ENCODE assay signal across 14 cellular contexts in the genomic region with DNA sequence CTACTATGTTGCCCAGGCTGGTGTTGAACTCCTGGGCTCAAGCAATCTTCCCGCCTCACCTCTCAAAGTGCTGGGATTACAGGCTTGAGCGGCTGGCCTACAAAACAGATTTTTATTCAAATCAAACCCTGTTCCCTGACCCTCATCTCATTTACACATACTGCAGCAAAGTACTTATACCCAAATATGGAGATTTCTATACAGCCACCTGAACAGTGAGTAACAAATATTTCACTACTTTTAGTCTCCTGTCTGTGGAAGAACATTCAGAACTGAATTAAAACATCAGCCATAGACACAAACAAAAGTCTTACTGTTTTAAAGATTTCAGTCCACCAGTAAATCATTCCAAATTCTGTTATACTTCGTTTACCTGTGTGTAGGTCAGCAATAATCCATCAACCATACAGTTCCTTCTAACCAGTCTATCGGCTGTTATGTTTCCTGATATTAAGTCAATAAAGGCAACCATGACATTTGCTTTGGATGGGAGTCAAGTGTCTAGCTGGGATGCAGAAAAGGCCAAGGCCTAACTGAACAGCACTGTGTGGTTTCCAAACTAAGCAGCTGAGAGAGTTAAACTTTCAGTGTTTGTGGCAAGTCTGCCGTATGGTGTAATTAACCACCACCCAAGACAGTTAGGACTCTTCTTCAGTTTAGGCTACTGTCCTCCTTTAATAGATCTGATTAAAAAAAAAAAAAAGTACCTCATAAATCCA. TPM values are rescaled to one million over a fixed set of nuclear protein-coding genes. Genes with fewer than 3 reads are reported as not detected.
A peak's percentile ranks its signal among the peaks of the same experiment; 100 is the strongest.
DNase-seq lines count a peak whose midpoint lies in the region; ATAC-seq, FAIRE-seq and TF ChIP-seq lines count a peak whose summit lies in the region.
"Had no signal": no experiment of that assay in that cellular context is flagged by ENCODE, and none has a peak within 500 bp of the region (broad histone marks: within the 10 kb centered on the region; RNA-seq: fewer than 3 reads in every experiment).

No MANE protein-coding gene starts in this region.

- intact Hi-C loops in activated CD8-positive, alpha-beta T cell treated with anti-CD3 and anti-CD28 coated beads for 36 hours (cut with micrococcal nuclease), result no loop called here

- DNase-seq in NCI-H1092 treated with DMSO at 0.1 percent for 48 hours (lab: John Stamatoyannopoulos, UW) (peak; percentile 26), NCI-H1092 (lab: John Stamatoyannopoulos, UW) (no peak), NB4 (ENCODE audit: low read depth) (peak; percentile 57), HK-2 (ENCODE audit: unreplicated experiment) (no peak), medulla oblongata (ENCODE audit: extremely low spot score) (no peak), GM12891 (ENCODE audit: insufficient read length, low spot score) (no peak)
- no peak for DNase-seq in activated CD8-positive, alpha-beta T cell treated with anti-CD3 and anti-CD28 coated beads for 36 hours
- no peak for DNase-seq in natural killer cell treated with Interleukin-12 subunit alpha and Interleukin-12 subunit beta and Interleukin-15 and Interleukin-18, amount 100 ng/mL, for 72 hours (ENCODE audit: low spot score)
- DNase-seq: 8988T, dorsolateral prefrontal cortex, hypothalamus, naive B cell, NCI-H446 treated with DMSO at 0.1 percent for 48 hours had no signal

- POLR2A ChIA-PET in activated CD8-positive, alpha-beta T cell treated with anti-CD3 and anti-CD28 coated beads for 36 hours (lab: Charles Lee), result interaction anchor here (0.8 to 1.6 kb wide), 3 partner anchors 8 to 274 kb away, joined by 3 to 7 read pairs (median 4); no protein-coding TSS in a partner anchor

- H3K27me3 Mint-ChIP-seq in activated CD8-positive, alpha-beta T cell treated with anti-CD3 and anti-CD28 coated beads for 36 hours, result no peaks in the 10 kb centered on the region
- H3K27me3 Mint-ChIP-seq in natural killer cell treated with Interleukin-12 subunit alpha and Interleukin-12 subunit beta and Interleukin-15 and Interleukin-18, amount 100 ng/mL, for 72 hours, result no peaks in the 10 kb centered on the region
- H3K27me3 Mint-ChIP-seq: naive B cell had no signal

- peak overlapping the region; percentile 83 for H3K27ac Mint-ChIP-seq in activated CD8-positive, alpha-beta T cell treated with anti-CD3 and anti-CD28 coated beads for 36 hours
- peak overlapping the region; percentile 34 to 56 for H3K27ac Mint-ChIP-seq in natural killer cell treated with Interleukin-12 subunit alpha and Interleukin-12 subunit beta and Interleukin-15 and Interleukin-18, amount 100 ng/mL, for 72 hours

- no peak for TF ChIP-seq POLR2A in NB4 (IDR thresholded peaks at IDR 0.05; ENCODE audit: extremely low read depth, insufficient read length)
- TF ChIP-seq POLR2A in GM12891 (IDR thresholded peaks at IDR 0.05; ENCODE audit: low read depth, low read length), result no peak

- no peak overlapping the region for H3K4me3 Mint-ChIP-seq in activated CD8-positive, alpha-beta T cell treated with anti-CD3 and anti-CD28 coated beads for 36 hours
- H3K4me3 Mint-ChIP-seq in natural killer cell treated with Interleukin-12 subunit alpha and Interleukin-12 subunit beta and Interleukin-15 and Interleukin-18, amount 100 ng/mL, for 72 hours, result no peak overlapping the region
- H3K4me3 Mint-ChIP-seq: naive B cell had no signal

- ATAC-seq in activated CD8-positive, alpha-beta T cell treated with anti-CD3 and anti-CD28 coated beads for 36 hours, result peak; percentile 35
- ATAC-seq in natural killer cell treated with Interleukin-12 subunit alpha and Interleukin-12 subunit beta and Interleukin-15 and Interleukin-18, amount 100 ng/mL, for 72 hours, result no peak

- no peaks in the 10 kb centered on the region for H3K9me3 Mint-ChIP-seq in activated CD8-positive, alpha-beta T cell treated with anti-CD3 and anti-CD28 coated beads for 36 hours
- no peaks in the 10 kb centered on the region for H3K9me3 Mint-ChIP-seq in natural killer cell treated with Interleukin-12 subunit alpha and Interleukin-12 subunit beta and Interleukin-15 and Interleukin-18, amount 100 ng/mL, for 72 hours
- H3K9me3 Mint-ChIP-seq: naive B cell had no signal

- H3K4me3 ChIP-seq in NB4 (ENCODE audit: low read depth, low read length), result no peak overlapping the region
- H3K4me3 ChIP-seq: dorsolateral prefrontal cortex, thoracic aorta had no signal

- FAIRE-seq in GM12891 (lab: Jason Lieb, UNC), result no peak

- CTCF ChIA-PET in activated CD8-positive, alpha-beta T cell treated with anti-CD3 and anti-CD28 coated beads for 36 hours (lab: Charles Lee), result no interaction called here

- no peak for TF ChIP-seq CTCF in NB4 (IDR thresholded peaks at IDR 0.05; ENCODE audit: low read depth, low read length)
- TF ChIP-seq CTCF in activated CD8-positive, alpha-beta T cell treated with anti-CD3 and anti-CD28 coated beads for 36 hours (IDR thresholded peaks at IDR 0.05), result no peak

- H3K36me3 Mint-ChIP-seq in activated CD8-positive, alpha-beta T cell treated with anti-CD3 and anti-CD28 coated beads for 36 hours (ENCODE audit: low read depth), result peaks cover 3% of the 10 kb centered on the region
- no peaks in the 10 kb centered on the region for H3K36me3 Mint-ChIP-seq in natural killer cell treated with Interleukin-12 subunit alpha and Interleukin-12 subunit beta and Interleukin-15 and Interleukin-18, amount 100 ng/mL, for 72 hours
- H3K36me3 Mint-ChIP-seq: naive B cell had no signal

- peaks cover 53% of the 10 kb centered on the region for H3K4me1 Mint-ChIP-seq in activated CD8-positive, alpha-beta T cell treated with anti-CD3 and anti-CD28 coated beads for 36 hours (ENCODE audit: low read depth)
- peaks cover 35 to 38% of the 10 kb centered on the region in 2 donors for H3K4me1 Mint-ChIP-seq in natural killer cell treated with Interleukin-12 subunit alpha and Interleukin-12 subunit beta and Interleukin-15 and Interleukin-18, amount 100 ng/mL, for 72 hours (ENCODE audit: low read depth in 2 of 2)

TF ChIP-seq in GM12891, 5 proteins besides CTCF, POLR2A, EP300 and RAD21:
- no peak for TF ChIP-seq POLR2AphosphoS5 (IDR thresholded peaks at IDR 0.05; ENCODE audit: low read depth, low read length)
- no peak for TF ChIP-seq POU2F2 (IDR thresholded peaks at IDR 0.05; ENCODE audit: low read depth, low read length)
- no peak for TF ChIP-seq TAF1 (IDR thresholded peaks at IDR 0.05; ENCODE audit: low read depth, low read length)
- TF ChIP-seq PAX5 (IDR thresholded peaks at IDR 0.05; ENCODE audit: insufficient read depth, low read length, severe bottlenecking), result no peak
- no peak for TF ChIP-seq SPI1 (IDR thresholded peaks at IDR 0.05; ENCODE audit: low read depth, low read length)

RNA-seq across cellular contexts. Expression of gene ERN1, which starts 22.3 kb away (rescaled TPM):
- 10 to 100 TPM; 19.2 to 23.6 TPM for total RNA-seq in activated CD8-positive, alpha-beta T cell treated with anti-CD3 and anti-CD28 coated beads for 36 hours
- 100 to 1,000 TPM; 131 TPM for total RNA-seq in natural killer cell treated with Interleukin-12 subunit alpha and Interleukin-12 subunit beta and Interleukin-15 and Interleukin-18, amount 100 ng/mL, for 72 hours
- polyA plus RNA-seq in GM12891 (2012; ENCODE audit: low read depth, missing spikeins), result 2.2 TPM

Comparison
In these comparisons a context has a peak if more than half of its experiments do, and no peak if none do; other contexts are left out.
1. DNase-seq: peak in NCI-H1092 treated with DMSO at 0.1 percent for 48 hours (single experiment) and NB4 (single experiment); none in NCI-H1092 (single experiment), activated CD8-positive, alpha-beta T cell treated with anti-CD3 and anti-CD28 coated beads for 36 hours (single experiment), natural killer cell treated with Interleukin-12 subunit alpha and Interleukin-12 subunit beta and Interleukin-15 and Interleukin-18, amount 100 ng/mL, for 72 hours (single experiment), HK-2 (single experiment), medulla oblongata (single experiment) and GM12891 (single experiment).
2. RNA of gene ERN1, which starts 22.3 kb away (total RNA-seq): 131 TPM in natural killer cell treated with Interleukin-12 subunit alpha and Interleukin-12 subunit beta and Interleukin-15 and Interleukin-18, amount 100 ng/mL, for 72 hours; 19.2 to 23.6 TPM in activated CD8-positive, alpha-beta T cell treated with anti-CD3 and anti-CD28 coated beads for 36 hours; every median in the first group is over 4 times any median in the second.